In the genomic region with DNA sequence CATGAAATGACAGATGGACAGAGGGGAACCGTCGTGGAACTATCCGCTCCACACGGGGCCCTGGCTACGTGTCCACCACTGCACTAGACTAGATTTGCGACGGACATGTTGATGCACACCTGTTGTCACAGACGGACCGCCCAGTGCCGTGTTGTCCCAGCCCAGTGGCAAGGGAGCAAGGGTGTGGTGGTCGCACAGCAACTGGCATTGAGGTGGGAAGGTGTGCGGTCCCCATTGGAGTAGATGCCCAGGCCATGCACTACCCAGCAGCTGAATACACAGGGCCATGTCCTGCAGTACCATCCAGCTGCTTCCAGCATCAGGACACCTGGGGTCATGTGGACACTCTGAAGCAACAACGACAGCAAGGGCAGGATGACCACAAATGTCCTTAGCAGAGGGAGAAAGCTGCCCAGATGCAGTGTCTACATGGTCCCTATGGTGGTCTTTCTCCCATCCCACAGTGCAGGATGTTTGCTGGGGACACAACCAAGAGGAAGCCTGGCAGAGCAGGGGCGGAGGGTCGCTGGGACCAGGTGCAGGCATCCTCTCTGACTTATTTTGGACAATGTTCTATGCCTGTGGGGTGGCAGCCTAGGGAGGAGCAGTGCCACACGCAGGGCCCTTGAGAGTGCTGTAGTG, we compare ENCODE assay signal across 1 cellular context.
A peak's percentile ranks its signal among the peaks of the same experiment; 100 is the strongest.
TF ChIP-seq lines count a peak whose summit lies in the region.

No MANE protein-coding gene starts in this region.

TF ChIP-seq in IMR-90, 13 proteins besides CTCF, POLR2A, EP300 and RAD21:
- TF ChIP-seq MAFK (IDR thresholded peaks at IDR 0.05; ENCODE audit: low read depth, low read length): 0 out of 2 replicates have a peak, but pooled peaks have one; percentile 16
- TF ChIP-seq CEBPB (IDR thresholded peaks at IDR 0.05; ENCODE audit: low read depth, low read length): 0 out of 2 replicates have a peak, but pooled peaks have one; percentile 7
- TF ChIP-seq, protein P1, sequence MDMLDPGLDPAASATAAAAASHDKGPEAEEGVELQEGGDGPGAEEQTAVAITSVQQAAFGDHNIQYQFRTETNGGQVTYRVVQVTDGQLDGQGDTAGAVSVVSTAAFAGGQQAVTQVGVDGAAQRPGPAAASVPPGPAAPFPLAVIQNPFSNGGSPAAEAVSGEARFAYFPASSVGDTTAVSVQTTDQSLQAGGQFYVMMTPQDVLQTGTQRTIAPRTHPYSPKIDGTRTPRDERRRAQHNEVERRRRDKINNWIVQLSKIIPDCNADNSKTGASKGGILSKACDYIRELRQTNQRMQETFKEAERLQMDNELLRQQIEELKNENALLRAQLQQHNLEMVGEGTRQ (IDR thresholded peaks at IDR 0.05; ENCODE audit: low read depth, low read length): 0 out of 2 replicates have a peak, but pooled peaks have one; percentile 28
- TF ChIP-seq FOS (IDR thresholded peaks at IDR 0.05; ENCODE audit: low read depth, low read length): no peak
